9 cellular contexts compared by ENCODE assay signal in the genomic region with DNA sequence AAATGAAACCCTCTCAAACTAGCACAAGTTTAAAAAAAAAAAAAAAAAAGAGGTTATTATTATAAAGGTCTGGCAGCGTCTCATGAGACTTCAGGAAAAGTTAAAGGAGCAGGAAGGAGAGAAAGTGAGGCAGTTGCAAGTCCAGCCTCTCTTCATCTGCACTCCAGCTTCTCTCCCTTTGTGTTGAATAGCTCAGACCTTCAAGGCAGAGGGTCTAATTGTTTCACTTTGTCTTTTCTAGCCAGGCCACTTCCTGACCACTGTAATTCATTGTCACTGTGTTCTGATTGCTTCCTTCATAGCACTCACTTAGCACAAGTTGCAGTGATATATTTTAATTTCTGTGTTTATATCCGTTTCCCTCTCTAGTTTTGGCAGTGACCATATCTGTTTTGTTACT.
A peak's percentile ranks its signal among the peaks of the same experiment; 100 is the strongest.
DNase-seq lines count a peak whose midpoint lies in the region; ATAC-seq, FAIRE-seq and TF ChIP-seq lines count a peak whose summit lies in the region.
"Had no signal": no experiment of that assay in that cellular context is flagged by ENCODE, and none has a peak within 500 bp of the region (broad histone marks: within the 10 kb centered on the region; RNA-seq: fewer than 3 reads in every experiment).

No MANE protein-coding gene starts in this region.

- TF ChIP-seq RAD21 in K562 (CRISPR knock-in tag; conservative IDR thresholded peaks at IDR 0.05 in 1 of 2, IDR thresholded peaks at IDR 0.05 in 1 of 2): no peak

- H3K4me3 Mint-ChIP-seq in natural killer cell treated with Interleukin-12 subunit alpha and Interleukin-12 subunit beta and Interleukin-15 and Interleukin-18, amount 100 ng/mL, for 72 hours: peak overlapping the region; percentile 73

- in situ Hi-C loops in K562 (cut with MboI): no loop called here

- no peaks in the 10 kb centered on the region for H3K27me3 Mint-ChIP-seq in natural killer cell treated with Interleukin-12 subunit alpha and Interleukin-12 subunit beta and Interleukin-15 and Interleukin-18, amount 100 ng/mL, for 72 hours

- CTCF ChIA-PET in K562 (lab: Yijun Ruan, JAX; ENCODE audit: low intra/inter-chr PET ratio): interaction anchor here (0.6 kb wide), 1 partner anchor 711 kb away, joined by 3 read pairs; no protein-coding TSS in a partner anchor

- FAIRE-seq in K562 (lab: Jason Lieb, UNC): no peak
- FAIRE-seq: H1 had no signal

- peaks cover 22 to 42% of the 10 kb centered on the region in 2 donors for H3K4me1 Mint-ChIP-seq in natural killer cell treated with Interleukin-12 subunit alpha and Interleukin-12 subunit beta and Interleukin-15 and Interleukin-18, amount 100 ng/mL, for 72 hours (ENCODE audit: low read depth in 2 of 2)

- H3K4me3 ChIP-seq in K562: no peak overlapping the region

- peak overlapping the region; percentile 81 to 86 for H3K27ac Mint-ChIP-seq in natural killer cell treated with Interleukin-12 subunit alpha and Interleukin-12 subunit beta and Interleukin-15 and Interleukin-18, amount 100 ng/mL, for 72 hours

- TF ChIP-seq CTCF in K562 (IDR thresholded peaks at IDR 0.05 in 2 of 3, conservative IDR thresholded peaks at IDR 0.05 in 1 of 3; ENCODE audit: insufficient read depth in 2 of 3, low read depth in 1 of 3, low read length in 3 of 3): no peak

- peak overlapping the region in 1 of 2 experiments; percentile 47; a peak in 2 of 4 replicates for H3K9ac ChIP-seq in K562 (ENCODE audit: insufficient read depth in 1 of 2, low read depth in 2 of 2, low read length in 2 of 2)

- no peaks in the 10 kb centered on the region for H3K27me3 ChIP-seq in K562 (ENCODE audit: control insufficient read depth in 2 of 2, insufficient read depth in 2 of 2, low read length in 2 of 2)

- POLR2A ChIA-PET in K562 (lab: Yijun Ruan, JAX): interaction anchor here (0.9 to 1.2 kb wide), 2 partner anchors 12 to 30 kb away, joined by 4 read pairs; no protein-coding TSS in a partner anchor

- peak; percentile 42 for ATAC-seq in GM19025 (IDR thresholded peaks at IDR 0.05; ENCODE audit: low read depth, unreplicated experiment)
- ATAC-seq in HG03175 (IDR thresholded peaks at IDR 0.05; ENCODE audit: unreplicated experiment): peak; percentile 80
- ATAC-seq in K562: peak; percentile 45
- peak; percentile 62 to 77 for ATAC-seq in natural killer cell treated with Interleukin-12 subunit alpha and Interleukin-12 subunit beta and Interleukin-15 and Interleukin-18, amount 100 ng/mL, for 72 hours

- TF ChIP-seq EP300 in K562 (IDR thresholded peaks at IDR 0.05; ENCODE audit: low read length): no peak

- H3K9me3 ChIP-seq in K562 (replicated peaks; ENCODE audit: control insufficient read depth, insufficient read depth, low read depth, low read length): no peaks in the 10 kb centered on the region

- DNase-seq in K562 (ENCODE audit: extremely low read depth in 1 of 4, low spot score in 3 of 4) (no peak), midbrain (lab: John Stamatoyannopoulos, UW) (no peak), HUDEP-2 (lab: John Stamatoyannopoulos, UW; ENCODE audit: unreplicated experiment in 76 of 76) (no peak), DMS79 treated with DMSO at 0.1 percent for 48 hours (lab: John Stamatoyannopoulos, UW) (no peak), posterior vena cava (ENCODE audit: low spot score) (no peak)
- no peak for DNase-seq in natural killer cell treated with Interleukin-12 subunit alpha and Interleukin-12 subunit beta and Interleukin-15 and Interleukin-18, amount 100 ng/mL, for 72 hours (ENCODE audit: low spot score)

- no peaks in the 10 kb centered on the region for H3K36me3 Mint-ChIP-seq in natural killer cell treated with Interleukin-12 subunit alpha and Interleukin-12 subunit beta and Interleukin-15 and Interleukin-18, amount 100 ng/mL, for 72 hours

- intact Hi-C loops in K562 (cut with micrococcal nuclease) (no loop called here), posterior vena cava (cut with DNase I) (no loop called here)

- H3K9me3 Mint-ChIP-seq in natural killer cell treated with Interleukin-12 subunit alpha and Interleukin-12 subunit beta and Interleukin-15 and Interleukin-18, amount 100 ng/mL, for 72 hours: no peaks in the 10 kb centered on the region

- H3K4me1 ChIP-seq in K562 (replicated peaks in 1 of 2; ENCODE audit: control insufficient read depth in 2 of 2, insufficient read depth in 2 of 2, low read length in 2 of 2): peaks cover 0 to 57% of the 10 kb centered on the region in 2 experiments; a peak in 4 of 5 replicates

- no peak overlapping the region for H3K4me2 ChIP-seq in K562 (ENCODE audit: insufficient read depth, low read length)

- H3K36me3 ChIP-seq in K562 (ENCODE audit: control insufficient read depth, insufficient read depth, low read length): no peaks in the 10 kb centered on the region

- 27% methylated on average over 1 of the region's 2 CpGs for WGBS in K562 (ENCODE audit: insufficient coverage, low coverage, missing lambda C conversion rate)

- H4K20me1 ChIP-seq in K562 (replicated peaks; ENCODE audit: control insufficient read depth, insufficient read depth, low read length): no peaks in the 10 kb centered on the region

- H2AFZ ChIP-seq in K562 (ENCODE audit: low read depth, low read length): peak overlapping the region; percentile 72

- peak overlapping the region; percentile 93 for H3K27ac ChIP-seq in K562 (ENCODE audit: extremely low read depth, low read depth, low read length)

- no peaks in the 10 kb centered on the region; the same call in 1 of the 3 replicates for H3K79me2 ChIP-seq in K562 (ENCODE audit: control insufficient read depth, insufficient read depth, low read length)

- no peak for TF ChIP-seq POLR2A in K562 (conservative IDR thresholded peaks at IDR 0.05)

- TSS peak; percentile 59 for BruUV-seq in K562 (replicated peaks; lab: Mats Ljungman, UMichigan)

- no peaks in the 10 kb centered on the region for H3K9me1 ChIP-seq in K562 (ENCODE audit: control insufficient read depth, insufficient read depth, low read length)

TF ChIP-seq in K562, 482 proteins besides CTCF, POLR2A, EP300 and RAD21:
- TF ChIP-seq NFRKB (IDR thresholded peaks at IDR 0.05; ENCODE audit: low read depth) (peak; percentile 54), ZNF589 (CRISPR knock-in tag; IDR thresholded peaks at IDR 0.05; ENCODE audit: low read depth) (0 out of 2 replicates have a peak, but pooled peaks have one; percentile 43)
- TF ChIP-seq, protein P1, sequence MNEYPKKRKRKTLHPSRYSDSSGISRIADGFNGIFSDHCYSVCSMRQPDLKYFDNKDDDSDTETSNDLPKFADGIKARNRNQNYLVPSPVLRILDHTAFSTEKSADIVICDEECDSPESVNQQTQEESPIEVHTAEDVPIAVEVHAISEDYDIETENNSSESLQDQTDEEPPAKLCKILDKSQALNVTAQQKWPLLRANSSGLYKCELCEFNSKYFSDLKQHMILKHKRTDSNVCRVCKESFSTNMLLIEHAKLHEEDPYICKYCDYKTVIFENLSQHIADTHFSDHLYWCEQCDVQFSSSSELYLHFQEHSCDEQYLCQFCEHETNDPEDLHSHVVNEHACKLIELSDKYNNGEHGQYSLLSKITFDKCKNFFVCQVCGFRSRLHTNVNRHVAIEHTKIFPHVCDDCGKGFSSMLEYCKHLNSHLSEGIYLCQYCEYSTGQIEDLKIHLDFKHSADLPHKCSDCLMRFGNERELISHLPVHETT (CRISPR knock-in tag; conservative IDR thresholded peaks at IDR 0.05 in 1 of 2, IDR thresholded peaks at IDR 0.05 in 1 of 2): 0 out of 4 replicates have a peak, but pooled peaks of 1 of the 2 experiments have one; percentile 9
- TF ChIP-seq, protein P2, sequence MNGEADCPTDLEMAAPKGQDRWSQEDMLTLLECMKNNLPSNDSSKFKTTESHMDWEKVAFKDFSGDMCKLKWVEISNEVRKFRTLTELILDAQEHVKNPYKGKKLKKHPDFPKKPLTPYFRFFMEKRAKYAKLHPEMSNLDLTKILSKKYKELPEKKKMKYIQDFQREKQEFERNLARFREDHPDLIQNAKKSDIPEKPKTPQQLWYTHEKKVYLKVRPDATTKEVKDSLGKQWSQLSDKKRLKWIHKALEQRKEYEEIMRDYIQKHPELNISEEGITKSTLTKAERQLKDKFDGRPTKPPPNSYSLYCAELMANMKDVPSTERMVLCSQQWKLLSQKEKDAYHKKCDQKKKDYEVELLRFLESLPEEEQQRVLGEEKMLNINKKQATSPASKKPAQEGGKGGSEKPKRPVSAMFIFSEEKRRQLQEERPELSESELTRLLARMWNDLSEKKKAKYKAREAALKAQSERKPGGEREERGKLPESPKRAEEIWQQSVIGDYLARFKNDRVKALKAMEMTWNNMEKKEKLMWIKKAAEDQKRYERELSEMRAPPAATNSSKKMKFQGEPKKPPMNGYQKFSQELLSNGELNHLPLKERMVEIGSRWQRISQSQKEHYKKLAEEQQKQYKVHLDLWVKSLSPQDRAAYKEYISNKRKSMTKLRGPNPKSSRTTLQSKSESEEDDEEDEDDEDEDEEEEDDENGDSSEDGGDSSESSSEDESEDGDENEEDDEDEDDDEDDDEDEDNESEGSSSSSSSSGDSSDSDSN (IDR thresholded peaks at IDR 0.05; ENCODE audit: borderline replicate concordance in 1 of 2, low read depth in 2 of 2, low read length in 2 of 2): no peak
